14 cellular contexts compared by ENCODE assay signal in genomic region chr1:33378524-33378923, GRCh38. TPM values are rescaled to one million over a fixed set of nuclear protein-coding genes. Genes with fewer than 3 reads are reported as not detected.
"Had no signal": no experiment of that assay in that cellular context is flagged by ENCODE, and none has a peak within 500 bp of the region (broad histone marks: within the 10 kb centered on the region; RNA-seq: fewer than 3 reads in every experiment).

No MANE protein-coding gene starts in this region.

- H3K27me3 ChIP-seq: gastroesophageal sphincter had no signal

- H2AFZ ChIP-seq: neural progenitor cell had no signal

- H3K4me2 ChIP-seq: neural progenitor cell had no signal

- DNase-seq: activated CD4-positive, alpha-beta memory T cell treated with anti-CD3 and anti-CD28 coated beads for 36 hours; activated CD4-positive, alpha-beta T cell treated with anti-CD3 and anti-CD28 coated beads for 36 hours; activated naive CD4-positive, alpha-beta T cell treated with anti-CD3 and anti-CD28 coated beads, Interleukin-2, amount 10 ng/mL, durations not matched to agents 7 days and 5 days; activated T-cell treated with anti-CD3 and anti-CD28 coated beads, Interleukin-2, amount 50 U/mL, for 24 hours; kidney glomerular epithelial cell; lower lobe of right lung; psoas muscle had no signal

- H3K9me3 ChIP-seq: gastroesophageal sphincter, lower lobe of right lung, psoas muscle had no signal

- H3K36me3 ChIP-seq: lower lobe of right lung, neural progenitor cell had no signal

- ATAC-seq: activated CD4-positive, alpha-beta T cell treated with anti-CD3 and anti-CD28 coated beads for 36 hours; gastroesophageal sphincter; psoas muscle; sciatic nerve had no signal

- H3K27ac ChIP-seq: gastroesophageal sphincter, lower lobe of right lung, neural progenitor cell, psoas muscle had no signal

- H3K4me3 ChIP-seq: gastroesophageal sphincter, lower lobe of right lung, neural progenitor cell, psoas muscle had no signal

RNA-seq across cellular contexts. Expression of gene A3GALT2, which starts 57.6 kb away (rescaled TPM):
- total RNA-seq: activated CD4-positive, alpha-beta memory T cell treated with anti-CD3 and anti-CD28 coated beads for 36 hours; activated CD4-positive, alpha-beta T cell treated with anti-CD3 and anti-CD28 coated beads for 36 hours; astrocyte; bronchial epithelial cell; dermis microvascular lymphatic vessel endothelial cell; lower lobe of right lung; psoas muscle; sciatic nerve; temporal lobe had no signal
- polyA plus RNA-seq: psoas muscle had no signal
